12 cellular contexts compared by ENCODE assay signal in the genomic region with DNA sequence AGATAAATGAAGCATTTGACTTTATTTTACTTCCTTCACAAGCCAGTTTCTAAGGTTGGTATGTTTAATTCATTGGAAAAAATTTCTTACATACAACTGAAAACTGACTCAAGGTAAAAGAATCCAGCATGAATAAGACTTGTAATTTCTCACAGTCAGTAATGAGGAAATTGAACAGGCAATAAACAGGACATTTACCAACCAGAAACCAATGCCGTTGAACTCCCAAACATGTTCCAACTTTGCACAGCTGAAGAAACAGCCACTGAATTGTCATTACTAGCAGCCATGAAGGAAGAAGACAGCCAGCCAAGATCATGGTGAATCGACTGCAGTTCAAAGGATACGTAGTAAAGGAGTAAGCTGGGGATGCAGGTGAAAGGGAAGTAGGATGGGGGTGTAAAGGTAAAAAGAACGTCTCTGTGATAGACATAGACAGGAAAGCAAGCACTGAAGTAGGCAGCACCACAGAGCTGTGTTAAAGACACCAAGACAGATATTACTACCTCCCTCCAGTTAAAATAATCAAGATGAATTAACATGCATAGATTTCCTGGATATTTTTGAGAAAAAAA. TPM values are rescaled to one million over a fixed set of nuclear protein-coding genes. Genes with fewer than 3 reads are reported as not detected.
DNase-seq lines count a peak whose midpoint lies in the region; ATAC-seq and TF ChIP-seq lines count a peak whose summit lies in the region.
"Had no signal": no experiment of that assay in that cellular context is flagged by ENCODE, and none has a peak within 500 bp of the region (broad histone marks: within the 10 kb centered on the region; RNA-seq: fewer than 3 reads in every experiment).

No MANE protein-coding gene starts in this region.

- CTCF ChIA-PET in WTC11 (lab: Charles Lee): no interaction called here

- H3K36me3 ChIP-seq in fibroblast of lung (ENCODE audit: control insufficient read depth, insufficient read depth, low read length) (no peaks in the 10 kb centered on the region), rectal smooth muscle tissue (ENCODE audit: control insufficient read depth, insufficient read depth, low read length) (no peaks in the 10 kb centered on the region), left lung (no peaks in the 10 kb centered on the region)

- H3K9me3 Mint-ChIP-seq in WTC11: peaks cover 5% of the 10 kb centered on the region
- H3K9me3 Mint-ChIP-seq: CD8-positive, alpha-beta T cell had no signal

- no peak overlapping the region for H2AFZ ChIP-seq in fibroblast of lung (ENCODE audit: low read length)

- no peaks in the 10 kb centered on the region for H3K79me2 ChIP-seq in fibroblast of lung (ENCODE audit: control insufficient read depth, insufficient read depth, low read length)

- no peaks in the 10 kb centered on the region for H3K36me3 Mint-ChIP-seq in WTC11

- POLR2A ChIA-PET in WTC11 (lab: Charles Lee): no interaction called here

- ATAC-seq in WTC11 (no peak), GM18907 (IDR thresholded peaks at IDR 0.05; ENCODE audit: unreplicated experiment) (no peak), GM18870 (IDR thresholded peaks at IDR 0.05; ENCODE audit: unreplicated experiment) (no peak), left lung (no peak)
- ATAC-seq: CD8-positive, alpha-beta T cell had no signal

- H3K4me3 ChIP-seq in fibroblast of lung (replicated peaks in 1 of 4; ENCODE audit: control extremely low read depth in 1 of 4, insufficient read depth in 1 of 4, low read depth in 3 of 4, low read length in 4 of 4) (no peak overlapping the region), rectal smooth muscle tissue (ENCODE audit: low read length) (peak overlapping the region; percentile 34), left lung (no peak overlapping the region)

- H3K4me2 ChIP-seq in fibroblast of lung (ENCODE audit: extremely low read depth, insufficient read depth, low read length): no peak overlapping the region

- DNase-seq in ELR (ENCODE audit: low read depth): peak; percentile 65
- DNase-seq in WTC11 (ENCODE audit: low spot score): no peak
- peak; percentile 42 to 85 for DNase-seq in fibroblast of lung (ENCODE audit: low read depth in 2 of 2)
- DNase-seq in cerebellar nuclear complex (lab: John Stamatoyannopoulos, UW): no peak
- no peak for DNase-seq in left lung
- DNase-seq: activated CD4-positive, alpha-beta T cell treated with anti-CD3 and anti-CD28 coated beads for 1 hour; CD8-positive, alpha-beta T cell; NCI-H1417; NCI-H69 had no signal

- intact Hi-C loops in left lung (cut with DNase I): no loop called here

- TF ChIP-seq CTCF in WTC11 (IDR thresholded peaks at IDR 0.05) (no peak), fibroblast of lung (conservative IDR thresholded peaks at IDR 0.05 in 1 of 2, IDR thresholded peaks at IDR 0.05 in 1 of 2; ENCODE audit: low read depth in 1 of 2, low read length in 2 of 2) (no peak), left lung (IDR thresholded peaks at IDR 0.05) (no peak)

- H3K9me3 ChIP-seq in fibroblast of lung (ENCODE audit: control insufficient read depth, insufficient read depth, low read depth, low read length) (no peaks in the 10 kb centered on the region), left lung (no peaks in the 10 kb centered on the region)

- H4K20me1 ChIP-seq in fibroblast of lung (ENCODE audit: control insufficient read depth, extremely low read depth, insufficient read depth, low read length): no peaks in the 10 kb centered on the region

- H3K27ac Mint-ChIP-seq in WTC11: peak overlapping the region; percentile 2; the same call in 1 of the 2 replicates
- H3K27ac Mint-ChIP-seq: CD8-positive, alpha-beta T cell had no signal

- H3K4me1 ChIP-seq in fibroblast of lung (ENCODE audit: control insufficient read depth, extremely low read depth, insufficient read depth, low read length) (peaks cover 2% of the 10 kb centered on the region), rectal smooth muscle tissue (ENCODE audit: control insufficient read depth, insufficient read depth, low read length) (no peaks in the 10 kb centered on the region), left lung (no peaks in the 10 kb centered on the region)

- H3K9ac ChIP-seq in fibroblast of lung (ENCODE audit: insufficient read depth, low read length): no peak overlapping the region
- no peak overlapping the region for H3K9ac ChIP-seq in rectal smooth muscle tissue (ENCODE audit: low read length)

- H3K27me3 Mint-ChIP-seq in WTC11 (ENCODE audit: low read depth): no peaks in the 10 kb centered on the region

- no peak overlapping the region for H3K4me3 Mint-ChIP-seq in WTC11
- H3K4me3 Mint-ChIP-seq: CD8-positive, alpha-beta T cell had no signal

- H3K27me3 ChIP-seq in fibroblast of lung (ENCODE audit: control insufficient read depth, insufficient read depth, low read length) (no peaks in the 10 kb centered on the region), rectal smooth muscle tissue (ENCODE audit: control insufficient read depth, insufficient read depth, low read length) (no peaks in the 10 kb centered on the region), left lung (no peaks in the 10 kb centered on the region)

- no peaks in the 10 kb centered on the region for H3K4me1 Mint-ChIP-seq in WTC11

- H3K27ac ChIP-seq in fibroblast of lung (ENCODE audit: insufficient read depth, low read length) (no peak overlapping the region), rectal smooth muscle tissue (ENCODE audit: low read depth, low read length) (peak overlapping the region; percentile 8), left lung (no peak overlapping the region)

TF ChIP-seq in WTC11, 78 proteins besides CTCF, POLR2A, EP300 and RAD21:
- TF ChIP-seq JAZF1 (CRISPR knock-in tag; IDR thresholded peaks at IDR 0.05) (no peak), ZNF396 (CRISPR knock-in tag; IDR thresholded peaks at IDR 0.05; ENCODE audit: borderline replicate concordance) (no peak), SP1 (CRISPR knock-in tag; conservative IDR thresholded peaks at IDR 0.05) (no peak), ZNF219 (CRISPR knock-in tag; IDR thresholded peaks at IDR 0.05; ENCODE audit: borderline replicate concordance) (no peak), GTF2I (CRISPR knock-in tag; conservative IDR thresholded peaks at IDR 0.05) (no peak), KAT7 (CRISPR knock-in tag; IDR thresholded peaks at IDR 0.05; ENCODE audit: borderline replicate concordance) (no peak), AR (CRISPR knock-in tag; IDR thresholded peaks at IDR 0.05) (no peak), NFATC4 (CRISPR knock-in tag; IDR thresholded peaks at IDR 0.05) (no peak), ELF4 (CRISPR knock-in tag; IDR thresholded peaks at IDR 0.05; ENCODE audit: low read depth) (no peak), NR3C1 (CRISPR knock-in tag; conservative IDR thresholded peaks at IDR 0.05; ENCODE audit: low read depth) (no peak)
- TF ChIP-seq, protein P1, sequence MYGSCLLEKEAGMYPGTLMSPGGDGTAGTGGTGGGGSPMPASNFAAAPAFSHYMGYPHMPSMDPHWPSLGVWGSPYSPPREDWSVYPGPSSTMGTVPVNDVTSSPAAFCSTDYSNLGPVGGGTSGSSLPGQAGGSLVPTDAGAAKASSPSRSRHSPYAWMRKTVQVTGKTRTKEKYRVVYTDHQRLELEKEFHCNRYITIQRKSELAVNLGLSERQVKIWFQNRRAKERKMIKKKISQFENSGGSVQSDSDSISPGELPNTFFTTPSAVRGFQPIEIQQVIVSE (CRISPR knock-in tag; IDR thresholded peaks at IDR 0.05; ENCODE audit: borderline replicate concordance): no peak

RNA-seq across cellular contexts. Expression of gene SLC12A2, which starts 21.3 kb away (rescaled TPM):
- total RNA-seq in WTC11 (2021) (8.4 to 10.6 TPM (median 10.2 TPM) in 3 replicates), fibroblast of lung (13.7 and 19.0 TPM in 2 replicates), left lung (10 to 100 TPM; 33.7 to 43.9 TPM)
- polyA plus RNA-seq in fibroblast of lung: 11.3 and 18.6 TPM in 2 replicates
- polyA plus RNA-seq in fibroblast of lung (2012): 6.6 and 11.0 TPM in 2 replicates
- polyA minus RNA-seq in fibroblast of lung (ENCODE audit: low replicate concordance): 4.6 and 10.2 TPM in 2 replicates

Comparison
In these comparisons a context has a peak if more than half of its experiments do, and no peak if none do; other contexts are left out.
1. DNase-seq: peak in ELR (single experiment) and fibroblast of lung (2 of 2); none in WTC11 (single experiment), cerebellar nuclear complex (0 of 2) and left lung (0 of 2).